In genomic region chr3:181694805-181695660, GRCh38 we compare ENCODE assay signal across 10 cellular contexts. TPM values are rescaled to one million over a fixed set of nuclear protein-coding genes. Genes with fewer than 3 reads are reported as not detected.
DNase-seq lines count a peak whose midpoint lies in the region; ATAC-seq and TF ChIP-seq lines count a peak whose summit lies in the region.
"Had no signal": no experiment of that assay in that cellular context is flagged by ENCODE, and none has a peak within 500 bp of the region (broad histone marks: within the 10 kb centered on the region; RNA-seq: fewer than 3 reads in every experiment).

No MANE protein-coding gene starts in this region.

- no peak overlapping the region for H3K4ac ChIP-seq in trophoblast cell (ENCODE audit: low read depth, low read length)

- CTCF ChIA-PET in CD4-positive, alpha-beta memory T cell (lab: Charles Lee; ENCODE audit: partially characterized antibody): no interaction called here
- CTCF ChIA-PET in CD8-positive, alpha-beta T cell (lab: Charles Lee): no interaction called here

- no peaks in the 10 kb centered on the region for H3K36me3 Mint-ChIP-seq in CD4-positive, alpha-beta memory T cell
- H3K36me3 Mint-ChIP-seq in CD8-positive, alpha-beta T cell: no peaks in the 10 kb centered on the region

- H2BK12ac ChIP-seq in trophoblast cell (ENCODE audit: low read length): peak overlapping the region; percentile 18

- H3K27me3 Mint-ChIP-seq in CD4-positive, alpha-beta memory T cell: peaks cover 41 to 47% of the 10 kb centered on the region in 2 donors
- peaks cover 57% of the 10 kb centered on the region for H3K27me3 Mint-ChIP-seq in CD8-positive, alpha-beta T cell (ENCODE audit: low read depth)

- H2BK5ac ChIP-seq in trophoblast cell (ENCODE audit: low read depth, low read length, poor library complexity): peak overlapping the region; percentile 44

- peak overlapping the region; percentile 63 for H3K14ac ChIP-seq in trophoblast cell (ENCODE audit: low read length)

- intact Hi-C loops in right cardiac atrium (cut with DNase I): loop anchor here in 1 of 4 donors (10.0 kb wide), 1 partner anchor 370 kb away; no protein-coding TSS in a partner anchor
- intact Hi-C loops in CD4-positive, alpha-beta memory T cell (cut with micrococcal nuclease): no loop called here
- intact Hi-C loops in CD8-positive, alpha-beta T cell (cut with DNase I, micrococcal nuclease): no loop called here

- H2BK120ac ChIP-seq in trophoblast cell (ENCODE audit: insufficient read depth, low read length, poor library complexity): peak overlapping the region; percentile 64

- peaks cover 0 to 21% (median 7%) of the 10 kb centered on the region in 8 donors for H3K9me3 Mint-ChIP-seq in CD4-positive, alpha-beta memory T cell
- peaks cover 4% of the 10 kb centered on the region for H3K9me3 Mint-ChIP-seq in CD8-positive, alpha-beta T cell
- H3K9me3 Mint-ChIP-seq: activated naive CD4-positive, alpha-beta T cell treated with anti-CD3 and anti-CD28 coated beads, Interleukin-2, amount 10 ng/mL, durations not matched to agents 7 days and 5 days had no signal

- H3K4me1 ChIP-seq in right cardiac atrium (ENCODE audit: control insufficient read depth, insufficient read depth, low read length) (no peaks in the 10 kb centered on the region), trophoblast cell (ENCODE audit: control insufficient read depth in 1 of 2, insufficient read depth in 2 of 2, low read length in 2 of 2) (peaks cover 6 to 9% of the 10 kb centered on the region in 2 experiments)
- H3K4me1 ChIP-seq in CD4-positive, alpha-beta memory T cell (ENCODE audit: insufficient read depth, low read length): peaks cover 1% of the 10 kb centered on the region
- H3K4me1 ChIP-seq in CD8-positive, alpha-beta T cell (ENCODE audit: insufficient read depth, low read length): no peaks in the 10 kb centered on the region

- 5% methylated on average over 53 of the region's 53 CpGs for WGBS in right cardiac atrium
- WGBS in trophoblast cell (ENCODE audit: extremely low coverage, insufficient coverage, insufficient read length): no CpG with 5 or more reads among the region's 53 CpGs

- H3K9ac ChIP-seq in trophoblast cell (ENCODE audit: low read length): peak overlapping the region; percentile 18

- H3K4me3 Mint-ChIP-seq in CD4-positive, alpha-beta memory T cell: no peak overlapping the region
- no peak overlapping the region for H3K4me3 Mint-ChIP-seq in CD8-positive, alpha-beta T cell

- peak overlapping the region; percentile 71 for H4K12ac ChIP-seq in trophoblast cell (ENCODE audit: low read depth, low read length)

- H3K27ac Mint-ChIP-seq in CD4-positive, alpha-beta memory T cell: no peak overlapping the region
- H3K27ac Mint-ChIP-seq in CD8-positive, alpha-beta T cell: no peak overlapping the region
- H3K27ac Mint-ChIP-seq: activated naive CD4-positive, alpha-beta T cell treated with anti-CD3 and anti-CD28 coated beads, Interleukin-2, amount 10 ng/mL, durations not matched to agents 7 days and 5 days had no signal

- ATAC-seq in right cardiac atrium (peak; percentile 92 to 95), HG03460 (IDR thresholded peaks at IDR 0.05; ENCODE audit: unreplicated experiment) (no peak), GM21360 (IDR thresholded peaks at IDR 0.05; ENCODE audit: unreplicated experiment) (no peak)
- no peak for ATAC-seq in CD8-positive, alpha-beta T cell

- peaks cover 4 to 17% (median 12%) of the 10 kb centered on the region in 4 donors for H3K4me1 Mint-ChIP-seq in CD4-positive, alpha-beta memory T cell
- H3K4me1 Mint-ChIP-seq in CD8-positive, alpha-beta T cell (ENCODE audit: low read depth): peaks cover 11% of the 10 kb centered on the region

- peak overlapping the region; percentile 86 for H4K8ac ChIP-seq in trophoblast cell (ENCODE audit: low read depth, low read length)

- no peaks in the 10 kb centered on the region for H3K36me3 ChIP-seq in trophoblast cell (ENCODE audit: control insufficient read depth in 1 of 2, insufficient read depth in 2 of 2, low read length in 2 of 2)
- no peaks in the 10 kb centered on the region for H3K36me3 ChIP-seq in CD4-positive, alpha-beta memory T cell (ENCODE audit: insufficient read depth, low read length)
- H3K36me3 ChIP-seq in CD8-positive, alpha-beta T cell (ENCODE audit: insufficient read depth, low read length): no peaks in the 10 kb centered on the region

- H3K79me2 ChIP-seq in trophoblast cell (ENCODE audit: control insufficient read depth, insufficient read depth, low read length, poor library complexity): no peaks in the 10 kb centered on the region

- no peak overlapping the region for H2AK5ac ChIP-seq in trophoblast cell (ENCODE audit: low read length)

- H3K23ac ChIP-seq in trophoblast cell (ENCODE audit: low read length): no peak overlapping the region

- H3K18ac ChIP-seq in trophoblast cell (ENCODE audit: low read length): peak overlapping the region; percentile 21

- H3K4me3 ChIP-seq in right cardiac atrium (ENCODE audit: low read length) (peak overlapping the region; percentile 15), trophoblast cell (ENCODE audit: low read depth, low read length) (peak overlapping the region; percentile 58)
- no peak overlapping the region for H3K4me3 ChIP-seq in CD4-positive, alpha-beta memory T cell (ENCODE audit: low read length in 2 of 2)
- no peak overlapping the region for H3K4me3 ChIP-seq in CD8-positive, alpha-beta T cell (ENCODE audit: low read depth, low read length)

- no peaks in the 10 kb centered on the region for H3K9me3 ChIP-seq in right cardiac atrium (ENCODE audit: control insufficient read depth, low read length)
- H3K9me3 ChIP-seq in trophoblast cell (ENCODE audit: insufficient read depth, low read depth, low read length): no peaks in the 10 kb centered on the region
- H3K9me3 ChIP-seq in CD4-positive, alpha-beta memory T cell (ENCODE audit: control insufficient read depth in 1 of 2, low read length in 2 of 2): no peaks in the 10 kb centered on the region
- no peaks in the 10 kb centered on the region for H3K9me3 ChIP-seq in CD8-positive, alpha-beta T cell (ENCODE audit: low read length)

- POLR2A ChIA-PET in CD4-positive, alpha-beta memory T cell (lab: Charles Lee; ENCODE audit: partially characterized antibody): no interaction called here
- POLR2A ChIA-PET in CD8-positive, alpha-beta T cell (lab: Charles Lee): no interaction called here

- H3K4me2 ChIP-seq in trophoblast cell (ENCODE audit: low read length): peak overlapping the region; percentile 83

- H2AFZ ChIP-seq in trophoblast cell (ENCODE audit: insufficient read depth, low read length, poor library complexity): peak overlapping the region; percentile 94

- H3K27ac ChIP-seq in right cardiac atrium (ENCODE audit: low read length) (no peak overlapping the region), trophoblast cell (ENCODE audit: low read depth, low read length) (no peak overlapping the region)
- H3K27ac ChIP-seq in CD4-positive, alpha-beta memory T cell (ENCODE audit: low read depth, low read length): no peak overlapping the region
- H3K27ac ChIP-seq in CD8-positive, alpha-beta T cell (ENCODE audit: low read depth, low read length): no peak overlapping the region

- H4K91ac ChIP-seq in trophoblast cell (ENCODE audit: low read depth, low read length): peak overlapping the region; percentile 59

- TF ChIP-seq CTCF in CD8-positive, alpha-beta T cell (IDR thresholded peaks at IDR 0.05): no peak

- DNase-seq in C1 segment of cervical spinal cord (lab: John Stamatoyannopoulos, UW) (peak in 10 of 14 donors; percentile 9 to 88 (median 76)), amygdala (lab: John Stamatoyannopoulos, UW) (peak in 44 of 56 donors; percentile 21 to 83 (median 58)), right cardiac atrium (peak; percentile 68 to 87 (median 82)), trophoblast cell (no peak)
- no peak for DNase-seq in CD4-positive, alpha-beta memory T cell
- DNase-seq in CD8-positive, alpha-beta T cell: no peak
- DNase-seq: activated naive CD4-positive, alpha-beta T cell treated with anti-CD3 and anti-CD28 coated beads, Interleukin-2, amount 10 ng/mL, durations not matched to agents 7 days and 5 days; OCI-M1 had no signal

- H3K27me3 ChIP-seq in right cardiac atrium (ENCODE audit: control insufficient read depth, insufficient read depth) (no peaks in the 10 kb centered on the region), trophoblast cell (ENCODE audit: insufficient read depth, low read length) (peaks cover 17% of the 10 kb centered on the region)
- peaks cover 30% of the 10 kb centered on the region for H3K27me3 ChIP-seq in CD4-positive, alpha-beta memory T cell (ENCODE audit: insufficient read depth, low read length)
- no peaks in the 10 kb centered on the region for H3K27me3 ChIP-seq in CD8-positive, alpha-beta T cell (ENCODE audit: insufficient read depth, low read length)

- H3K79me1 ChIP-seq in trophoblast cell (ENCODE audit: low read length): peaks cover 8% of the 10 kb centered on the region

RNA-seq across cellular contexts. Expression of gene SOX2, which starts 16.7 kb away (rescaled TPM):
- under 1 TPM in 3 of 4 donors, not detected in 1; 0.17 to 0.35 (median 0.20) TPM for total RNA-seq in right cardiac atrium
- polyA plus RNA-seq in right cardiac atrium: 1.0 TPM
- 0.25 and 0.30 TPM in 2 replicates for polyA plus RNA-seq in trophoblast cell (2013)
- total RNA-seq in CD4-positive, alpha-beta memory T cell: not detected
- polyA plus RNA-seq in CD4-positive, alpha-beta memory T cell: not detected
- not detected for total RNA-seq in CD8-positive, alpha-beta T cell

Comparison
In these comparisons a context has a peak if more than half of its experiments do, and no peak if none do; other contexts are left out.
1. DNase-seq: peak in C1 segment of cervical spinal cord (10 of 14), amygdala (44 of 56) and right cardiac atrium (3 of 3); none in trophoblast cell (0 of 2), CD4-positive, alpha-beta memory T cell (0 of 5) and CD8-positive, alpha-beta T cell (0 of 7).
2. ATAC-seq: peak in right cardiac atrium (2 of 2); none in HG03460 (single experiment), GM21360 (single experiment) and CD8-positive, alpha-beta T cell (single experiment).
3. H3K4me3 ChIP-seq: peak in right cardiac atrium (single experiment) and trophoblast cell (single experiment); none in CD4-positive, alpha-beta memory T cell (0 of 2) and CD8-positive, alpha-beta T cell (single experiment).